In genomic region chr12:128549621-128550020, GRCh38 we compare ENCODE assay signal across 26 cellular contexts.
"Had no signal": no experiment of that assay in that cellular context is flagged by ENCODE, and none has a peak within 500 bp of the region (broad histone marks: within the 10 kb centered on the region; RNA-seq: fewer than 3 reads in every experiment).

No MANE protein-coding gene starts in this region.

- H3K4me3 Mint-ChIP-seq: activated naive CD4-positive, alpha-beta T cell treated with anti-CD3 and anti-CD28 coated beads for 36 hours; activated naive CD8-positive, alpha-beta T cell treated with anti-CD3 and anti-CD28 coated beads for 36 hours; activated T-helper 1 cell treated with anti-CD3 and anti-CD28 coated beads, Interleukin-12 subunit alpha, Interleukin-12 subunit beta, Interleukin-2, Interleukin-4 antibody, amounts not matched to agents 30 ng/mL and 10 ng/mL and 1 ng/mL, durations not matched to agents 14 hours and 24 hours and 36 hours; brain; natural killer cell treated with Interleukin-12 subunit alpha and Interleukin-12 subunit beta and Interleukin-15 and Interleukin-18, amount 100 ng/mL, for 72 hours had no signal

- H3K27ac Mint-ChIP-seq: activated naive CD4-positive, alpha-beta T cell treated with anti-CD3 and anti-CD28 coated beads for 36 hours; activated naive CD8-positive, alpha-beta T cell treated with anti-CD3 and anti-CD28 coated beads for 36 hours; activated T-helper 1 cell treated with anti-CD3 and anti-CD28 coated beads, Interleukin-12 subunit alpha, Interleukin-12 subunit beta, Interleukin-2, Interleukin-4 antibody, amounts not matched to agents 30 ng/mL and 10 ng/mL and 1 ng/mL, durations not matched to agents 14 hours and 24 hours and 36 hours; natural killer cell treated with Interleukin-12 subunit alpha and Interleukin-12 subunit beta and Interleukin-15 and Interleukin-18, amount 100 ng/mL, for 72 hours; progenitor cell of endocrine pancreas had no signal

- H3K36me3 Mint-ChIP-seq: activated naive CD8-positive, alpha-beta T cell treated with anti-CD3 and anti-CD28 coated beads for 36 hours; brain; natural killer cell treated with Interleukin-12 subunit alpha and Interleukin-12 subunit beta and Interleukin-15 and Interleukin-18, amount 100 ng/mL, for 72 hours had no signal

- DNase-seq: activated CD4-positive, alpha-beta T cell treated with anti-CD3 and anti-CD28 coated beads for 48 hours; activated CD4-positive, alpha-beta T cell treated with anti-CD3 and anti-CD28 coated beads, Interleukin-2, amount 50 U/mL, for 48 hours; activated CD8-positive, alpha-beta memory T cell treated with anti-CD3 and anti-CD28 coated beads for 24 hours; activated effector memory CD4-positive, alpha-beta T cell treated with anti-CD3 and anti-CD28 coated beads, Interleukin-2, amount 50 U/mL, for 16 hours; activated naive CD4-positive, alpha-beta T cell treated with anti-CD3 and anti-CD28 coated beads for 36 hours; activated naive CD8-positive, alpha-beta T cell treated with anti-CD3 and anti-CD28 coated beads for 36 hours; adrenal gland; aorta; dorsolateral prefrontal cortex; effector memory CD4-positive, alpha-beta T cell; gastrocnemius medialis; glutamatergic neuron; left ventricle myocardium inferior; mucosa of descending colon; right lobe of liver; stimulated activated CD4-positive, alpha-beta T cell treated with anti-CD3 and anti-CD28 coated beads, Interleukin-2, amount 100 ng/mL, for 48 hours; stimulated activated naive CD4-positive, alpha-beta T cell treated with Interleukin-2 at 50 U/mL for 16 hours; transverse colon had no signal

- ATAC-seq: gastrocnemius medialis, mucosa of descending colon, right lobe of liver had no signal

- H3K27ac ChIP-seq: adrenal gland, cardiac muscle cell, coronary artery, dorsolateral prefrontal cortex, gastrocnemius medialis, left ventricle myocardium inferior, ovary, right lobe of liver, transverse colon had no signal

- H3K27me3 ChIP-seq: adrenal gland, gastrocnemius medialis, ovary, right lobe of liver, transverse colon had no signal

- H3K9me3 Mint-ChIP-seq: activated naive CD4-positive, alpha-beta T cell treated with anti-CD3 and anti-CD28 coated beads for 36 hours; activated naive CD8-positive, alpha-beta T cell treated with anti-CD3 and anti-CD28 coated beads for 36 hours; activated T-helper 1 cell treated with anti-CD3 and anti-CD28 coated beads, Interleukin-12 subunit alpha, Interleukin-12 subunit beta, Interleukin-2, Interleukin-4 antibody, amounts not matched to agents 30 ng/mL and 10 ng/mL and 1 ng/mL, durations not matched to agents 14 hours and 24 hours and 36 hours; natural killer cell treated with Interleukin-12 subunit alpha and Interleukin-12 subunit beta and Interleukin-15 and Interleukin-18, amount 100 ng/mL, for 72 hours had no signal

- H3K4me1 Mint-ChIP-seq: activated naive CD8-positive, alpha-beta T cell treated with anti-CD3 and anti-CD28 coated beads for 36 hours had no signal

- H3K9me3 ChIP-seq: adrenal gland, gastrocnemius medialis, left ventricle myocardium inferior, mucosa of descending colon, ovary, right lobe of liver, transverse colon had no signal

- H3K4me1 ChIP-seq: adrenal gland, gastrocnemius medialis, left ventricle myocardium inferior, right lobe of liver, transverse colon had no signal

- H3K27me3 Mint-ChIP-seq: activated naive CD8-positive, alpha-beta T cell treated with anti-CD3 and anti-CD28 coated beads for 36 hours had no signal

- H3K4me3 ChIP-seq: adrenal gland, cardiac muscle cell, coronary artery, dorsolateral prefrontal cortex, gastrocnemius medialis, left ventricle myocardium inferior, lung, mucosa of descending colon, ovary, right lobe of liver, transverse colon had no signal

- H3K36me3 ChIP-seq: adrenal gland, cardiac muscle cell, gastrocnemius medialis, left ventricle myocardium inferior, ovary, right lobe of liver, transverse colon had no signal
